Comparison of ENCODE assay signal across 12 cellular contexts in the genomic region with DNA sequence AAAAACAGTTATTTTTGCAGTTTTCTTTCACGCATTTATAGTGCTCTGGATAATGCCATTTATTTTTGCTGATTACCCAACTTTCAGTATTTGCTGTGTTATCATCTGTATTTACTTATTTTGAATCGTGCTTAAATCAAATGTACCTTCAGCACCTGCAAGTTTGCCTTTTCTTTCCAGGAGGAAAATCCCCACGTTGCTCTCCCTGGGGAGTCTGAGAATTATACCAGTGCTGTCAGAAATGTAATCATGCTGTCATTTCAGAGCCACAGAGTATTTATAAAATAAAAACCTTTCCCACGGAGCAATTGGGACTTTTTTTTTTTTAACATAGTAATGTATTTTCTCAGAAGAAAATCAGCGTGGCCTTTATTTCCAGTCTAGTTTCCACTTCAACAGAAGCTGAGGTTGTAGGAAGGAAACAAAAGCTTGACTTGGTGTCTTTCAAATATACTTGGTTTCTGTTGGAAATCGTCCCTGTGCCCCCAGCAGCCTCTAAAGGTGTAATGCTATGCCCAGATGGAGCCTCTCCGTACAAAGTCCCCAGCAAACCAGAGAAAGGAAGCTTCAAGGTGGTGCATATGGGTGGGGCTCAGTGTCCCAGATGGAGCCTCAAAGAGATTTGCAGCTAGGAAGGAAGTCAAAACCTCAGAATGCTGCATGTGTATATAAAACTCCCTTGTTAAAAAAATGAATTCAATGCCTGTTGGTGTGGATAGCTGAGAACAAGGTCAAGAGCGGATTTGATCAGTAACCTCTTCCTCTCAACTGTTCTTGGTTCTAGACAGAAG. TPM values are rescaled to one million over a fixed set of nuclear protein-coding genes. Genes with fewer than 3 reads are reported as not detected.
A peak's percentile ranks its signal among the peaks of the same experiment; 100 is the strongest.
DNase-seq lines count a peak whose midpoint lies in the region; ATAC-seq, FAIRE-seq and TF ChIP-seq lines count a peak whose summit lies in the region.
"Had no signal": no experiment of that assay in that cellular context is flagged by ENCODE, and none has a peak within 500 bp of the region (broad histone marks: within the 10 kb centered on the region; RNA-seq: fewer than 3 reads in every experiment).

No MANE protein-coding gene starts in this region.

- POLR2A ChIA-PET in activated B cell treated with CpG ODN at 0.5 μM for 24 hours (lab: Charles Lee), result interaction anchor here (0.7 to 2.6 kb wide), 5 partner anchors 10 to 1558 kb away, joined by 3 to 20 read pairs (median 6); a partner anchor contains a TSS

- CTCF ChIA-PET in activated naive CD4-positive, alpha-beta T cell treated with anti-CD3 and anti-CD28 coated beads for 36 hours (lab: Charles Lee), result interaction anchor here (0.5 to 2.6 kb wide), 7 partner anchors 10 to 295 kb away, joined by 3 to 18 read pairs (median 3); a partner anchor contains a TSS
- CTCF ChIA-PET in activated B cell treated with CpG ODN at 0.5 μM for 24 hours (lab: Charles Lee), result interaction anchor here (1.2 to 1.5 kb wide), 2 partner anchors 23 to 159 kb away, joined by 4 read pairs; no protein-coding TSS in a partner anchor

- intact Hi-C loops in activated naive CD4-positive, alpha-beta T cell treated with anti-CD3 and anti-CD28 coated beads for 36 hours (cut with micrococcal nuclease), result loop anchor here (1.0 to 10.0 kb wide), 2 partner anchors 24 to 337 kb away; a partner anchor contains a TSS
- intact Hi-C loops in activated B cell treated with CpG ODN at 0.5 μM for 24 hours (cut with micrococcal nuclease) (loop anchor here (1.0 kb wide), 1 partner anchor 10 kb away; no protein-coding TSS in a partner anchor), Right ventricle myocardium inferior (cut with DNase I) (no loop called here)

- peaks cover 3% of the 10 kb centered on the region for H3K27me3 ChIP-seq in thymus (ENCODE audit: control insufficient read depth, insufficient read depth)
- H3K27me3 ChIP-seq: tibial artery had no signal

- H3K4me1 Mint-ChIP-seq in activated naive CD4-positive, alpha-beta T cell treated with anti-CD3 and anti-CD28 coated beads for 36 hours (ENCODE audit: low read depth), result peaks cover 31% of the 10 kb centered on the region
- peaks cover 28% of the 10 kb centered on the region for H3K4me1 Mint-ChIP-seq in activated B cell treated with CpG ODN at 0.5 μM for 24 hours

- no peaks in the 10 kb centered on the region for H3K9me3 ChIP-seq in thymus (ENCODE audit: control insufficient read depth)
- H3K9me3 ChIP-seq: gastroesophageal sphincter, tibial artery had no signal

- peak overlapping the region; percentile 56 for H3K27ac ChIP-seq in thymus (ENCODE audit: low read depth)

- no peak overlapping the region for H3K4me3 ChIP-seq in thymus (ENCODE audit: low read length)

- 20% methylated on average over 8 of the region's 8 CpGs for WGBS in thymus

- peak; percentile 33 for FAIRE-seq in islet of Langerhans (lab: Jason Lieb, UNC)
- FAIRE-seq: D721Med, RCC 7860 had no signal

- peaks cover 21% of the 10 kb centered on the region for H3K4me1 ChIP-seq in thymus (ENCODE audit: control insufficient read depth, insufficient read depth, low read length)

- H3K27me3 Mint-ChIP-seq in activated naive CD4-positive, alpha-beta T cell treated with anti-CD3 and anti-CD28 coated beads for 36 hours (ENCODE audit: low read depth), result no peaks in the 10 kb centered on the region
- H3K27me3 Mint-ChIP-seq in activated B cell treated with CpG ODN at 0.5 μM for 24 hours, result no peaks in the 10 kb centered on the region

- peak; percentile 14 for DNase-seq in activated naive CD4-positive, alpha-beta T cell treated with anti-CD3 and anti-CD28 coated beads for 36 hours
- DNase-seq in activated naive CD4-positive, alpha-beta T cell treated with anti-CD3 and anti-CD28 coated beads, Interleukin-2, amount 50 U/mL, for 16 hours, result no peak
- DNase-seq in activated B cell treated with CpG ODN at 0.5 μM for 24 hours (no peak), Right ventricle myocardium inferior (ENCODE audit: missing footprints) (no peak), germinal center (ENCODE audit: low spot score) (no peak)
- DNase-seq: tibial artery had no signal

- H3K27ac Mint-ChIP-seq in activated naive CD4-positive, alpha-beta T cell treated with anti-CD3 and anti-CD28 coated beads for 36 hours, result peak overlapping the region; percentile 58
- H3K27ac Mint-ChIP-seq in activated B cell treated with CpG ODN at 0.5 μM for 24 hours, result peak overlapping the region; percentile 12

- TF ChIP-seq CTCF in activated B cell treated with CpG ODN at 0.5 μM for 24 hours (IDR thresholded peaks at IDR 0.05), result no peak

- ATAC-seq in activated B cell treated with CpG ODN at 0.5 μM for 24 hours (ENCODE audit: low read depth) (no peak), HG03095 (IDR thresholded peaks at IDR 0.05; ENCODE audit: unreplicated experiment) (no peak), Right ventricle myocardium inferior (no peak)

- H3K9me3 Mint-ChIP-seq in activated naive CD4-positive, alpha-beta T cell treated with anti-CD3 and anti-CD28 coated beads for 36 hours, result no peaks in the 10 kb centered on the region
- no peaks in the 10 kb centered on the region for H3K9me3 Mint-ChIP-seq in activated B cell treated with CpG ODN at 0.5 μM for 24 hours

- H3K4me3 Mint-ChIP-seq in activated naive CD4-positive, alpha-beta T cell treated with anti-CD3 and anti-CD28 coated beads for 36 hours, result peak overlapping the region; percentile 76
- H3K4me3 Mint-ChIP-seq in activated B cell treated with CpG ODN at 0.5 μM for 24 hours, result peak overlapping the region; percentile 80

- no peaks in the 10 kb centered on the region for H3K36me3 ChIP-seq in thymus (ENCODE audit: control insufficient read depth, insufficient read depth)
- H3K36me3 ChIP-seq: gastroesophageal sphincter, tibial artery had no signal

- no peaks in the 10 kb centered on the region for H3K36me3 Mint-ChIP-seq in activated naive CD4-positive, alpha-beta T cell treated with anti-CD3 and anti-CD28 coated beads for 36 hours (ENCODE audit: low read depth)
- no peaks in the 10 kb centered on the region for H3K36me3 Mint-ChIP-seq in activated B cell treated with CpG ODN at 0.5 μM for 24 hours (ENCODE audit: low read depth)

RNA-seq across cellular contexts. Expression of a gene that starts 2.1 kb away (rescaled TPM):
- total RNA-seq in activated naive CD4-positive, alpha-beta T cell treated with anti-CD3 and anti-CD28 coated beads for 36 hours, result under 1 TPM; 0.64 to 0.94 TPM
- total RNA-seq in activated B cell treated with CpG ODN at 0.5 μM for 24 hours (0.60 and 1.1 TPM in 2 replicates), Right ventricle myocardium inferior (not detected)
- polyA plus RNA-seq in thymus, result 0.89 TPM

RNA-seq across cellular contexts. Expression of a gene that starts 24.5 kb away (rescaled TPM):
- 1 to 10 TPM; 9.1 to 9.7 TPM for total RNA-seq in activated naive CD4-positive, alpha-beta T cell treated with anti-CD3 and anti-CD28 coated beads for 36 hours
- total RNA-seq in activated B cell treated with CpG ODN at 0.5 μM for 24 hours (1.8 and 2.4 TPM in 2 replicates), Right ventricle myocardium inferior (3.0 TPM)
- polyA plus RNA-seq in thymus, result 6.6 TPM
